In the genomic region with DNA sequence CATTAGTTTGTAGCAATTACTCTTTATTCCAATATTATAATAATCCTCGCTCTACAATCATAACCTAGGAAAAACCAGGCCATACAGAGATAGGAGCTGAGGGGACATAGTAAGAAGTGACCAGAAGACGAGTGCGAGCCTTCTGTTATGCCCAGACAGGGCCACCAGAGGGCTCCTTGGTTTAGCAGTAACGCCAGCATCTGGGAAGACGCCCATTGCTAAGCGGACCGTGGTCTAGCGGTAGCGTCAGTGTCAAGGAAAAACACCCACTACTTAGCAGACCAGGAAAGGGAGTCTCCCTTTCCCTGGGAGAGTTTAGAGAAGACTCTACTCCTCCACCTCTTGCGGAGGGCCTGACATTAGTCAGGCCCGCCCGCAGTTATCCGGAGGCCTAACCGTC, we compare ENCODE assay signal across 8 cellular contexts.
DNase-seq lines count a peak whose midpoint lies in the region; ATAC-seq and TF ChIP-seq lines count a peak whose summit lies in the region.
"Not testable (repeated sequence)": the region's sequence is repeated elsewhere in the genome, so short reads cannot be mapped to it uniquely, and the experiment has no call there.

No MANE protein-coding gene starts in this region.

- not testable (repeated sequence) for H2AFZ ChIP-seq in mammary epithelial cell (ENCODE audit: low read depth, low read length); trophoblast cell (ENCODE audit: insufficient read depth, low read length, poor library complexity)

- not testable (repeated sequence) for H3K14ac ChIP-seq in trophoblast cell (ENCODE audit: low read length)

- not testable (repeated sequence) for H3K36me3 ChIP-seq in A673 (ENCODE audit: insufficient read depth, low read length, poor library complexity, severe bottlenecking); Panc1 (ENCODE audit: control insufficient read depth, insufficient read depth, low read length); mammary epithelial cell (ENCODE audit: insufficient read depth, low read length); trophoblast cell (ENCODE audit: control insufficient read depth in 1 of 2, insufficient read depth in 2 of 2, low read length in 2 of 2)

- not testable (repeated sequence) for H2BK5ac ChIP-seq in trophoblast cell (ENCODE audit: low read depth, low read length, poor library complexity)

- H3K79me1 ChIP-seq in trophoblast cell (ENCODE audit: low read length) = not testable (repeated sequence)

- intact Hi-C loops in A673 (cut with micrococcal nuclease; ENCODE audit: unreplicated experiment); Panc1 (cut with micrococcal nuclease; ENCODE audit: unreplicated experiment): not testable (repeated sequence)
- intact Hi-C loops in activated CD4-positive, alpha-beta T cell treated with anti-CD3 and anti-CD28 coated beads for 36 hours (cut with DNase I, micrococcal nuclease) = loop anchor here in 1 of 2 experiments (2.0 kb wide), 1 partner anchor 90 kb away; no protein-coding TSS in a partner anchor
- intact Hi-C loops in mammary epithelial cell (cut with micrococcal nuclease) = loop anchor here (1.0 kb wide), 2 partner anchors 86 to 91 kb away; no protein-coding TSS in a partner anchor

- H3K4me3 Mint-ChIP-seq in activated CD4-positive, alpha-beta T cell treated with anti-CD3 and anti-CD28 coated beads for 36 hours; glutamatergic neuron (ENCODE audit: unreplicated experiment): not testable (repeated sequence)

- not testable (repeated sequence) for H3K27me3 Mint-ChIP-seq in activated CD4-positive, alpha-beta T cell treated with anti-CD3 and anti-CD28 coated beads for 36 hours; glutamatergic neuron (ENCODE audit: unreplicated experiment)

- POLR2A ChIA-PET in A673 (lab: Charles Lee; ENCODE audit: low non-redundant PET); Panc1 (lab: Charles Lee); activated CD4-positive, alpha-beta T cell treated with anti-CD3 and anti-CD28 coated beads for 36 hours (lab: Charles Lee): not testable (repeated sequence)

- BruUV-seq in A673 (replicated peaks; lab: Mats Ljungman, UMichigan); Panc1 (replicated peaks; lab: Mats Ljungman, UMichigan); mammary epithelial cell (replicated peaks; lab: Mats Ljungman, UMichigan): not testable (repeated sequence)

- not testable (repeated sequence) for H3K27me3 ChIP-seq in A673 (replicated peaks; ENCODE audit: insufficient read depth, low read depth, low read length, poor library complexity); Panc1 (ENCODE audit: control insufficient read depth, insufficient read depth, low read length); mammary epithelial cell (ENCODE audit: insufficient read depth, low read length); trophoblast cell (ENCODE audit: insufficient read depth, low read length)

- not testable (repeated sequence) for H3K9me3 ChIP-seq in A673 (ENCODE audit: low read depth, low read length, poor library complexity, severe bottlenecking); Panc1 (ENCODE audit: control insufficient read depth, insufficient read depth, low read depth, low read length); mammary epithelial cell (replicated peaks; ENCODE audit: insufficient read depth, low read length); trophoblast cell (ENCODE audit: insufficient read depth, low read depth, low read length)

- not testable (repeated sequence) for H4K91ac ChIP-seq in trophoblast cell (ENCODE audit: low read depth, low read length)

- ATAC-seq in Panc1; activated CD4-positive, alpha-beta T cell treated with anti-CD3 and anti-CD28 coated beads for 36 hours: not testable (repeated sequence)

- H3K23ac ChIP-seq in trophoblast cell (ENCODE audit: low read length) = not testable (repeated sequence)

- not testable (repeated sequence) for H3K18ac ChIP-seq in trophoblast cell (ENCODE audit: low read length)

- not testable (repeated sequence) for H3K9me3 Mint-ChIP-seq in activated CD4-positive, alpha-beta T cell treated with anti-CD3 and anti-CD28 coated beads for 36 hours (ENCODE audit: low read depth); glutamatergic neuron (ENCODE audit: unreplicated experiment)

- not testable (repeated sequence) for H3K27ac Mint-ChIP-seq in activated CD4-positive, alpha-beta T cell treated with anti-CD3 and anti-CD28 coated beads for 36 hours; glutamatergic neuron (ENCODE audit: unreplicated experiment)

- not testable (repeated sequence) for H4K8ac ChIP-seq in trophoblast cell (ENCODE audit: low read depth, low read length)

- H3K9ac ChIP-seq in mammary epithelial cell (ENCODE audit: insufficient read depth, low read length); trophoblast cell (ENCODE audit: low read length): not testable (repeated sequence)

- not testable (repeated sequence) for H4K12ac ChIP-seq in trophoblast cell (ENCODE audit: low read depth, low read length)

- not testable (repeated sequence) for H3K4me2 ChIP-seq in mammary epithelial cell (ENCODE audit: insufficient read depth, low read depth, low read length); trophoblast cell (ENCODE audit: low read length)

- dilution Hi-C loops in mammary epithelial cell (cut with HindIII; ENCODE audit: low sequenced_read_pairs) = not testable (repeated sequence)

- not testable (repeated sequence) for H2BK12ac ChIP-seq in trophoblast cell (ENCODE audit: low read length)

- H3K4me1 ChIP-seq in A673 (ENCODE audit: insufficient read depth, low read length, poor library complexity, severe bottlenecking); Panc1 (ENCODE audit: control insufficient read depth, insufficient read depth, low read length); mammary epithelial cell (ENCODE audit: insufficient read depth, low read length); trophoblast cell (ENCODE audit: control insufficient read depth in 1 of 2, insufficient read depth in 2 of 2, low read length in 2 of 2): not testable (repeated sequence)

- H2AK5ac ChIP-seq in trophoblast cell (ENCODE audit: low read length) = not testable (repeated sequence)

- H2BK120ac ChIP-seq in trophoblast cell (ENCODE audit: insufficient read depth, low read length, poor library complexity) = not testable (repeated sequence)

- not testable (repeated sequence) for H3K4ac ChIP-seq in trophoblast cell (ENCODE audit: low read depth, low read length)

- not testable (repeated sequence) for H3K79me2 ChIP-seq in mammary epithelial cell (ENCODE audit: insufficient read depth, low read length); trophoblast cell (ENCODE audit: control insufficient read depth, insufficient read depth, low read length, poor library complexity)

- H3K27ac ChIP-seq in A673 (ENCODE audit: low read depth, low read length, poor library complexity, severe bottlenecking); Panc1 (ENCODE audit: low read length); mammary epithelial cell (ENCODE audit: insufficient read depth, low read depth, low read length); trophoblast cell (ENCODE audit: low read depth, low read length): not testable (repeated sequence)

- 74% methylated on average over 14 of the region's 14 CpGs for WGBS in mammary epithelial cell (ENCODE audit: low coverage, missing lambda C conversion rate)
- no CpG with 5 or more reads among the region's 14 CpGs for WGBS in trophoblast cell (ENCODE audit: extremely low coverage, insufficient coverage, insufficient read length)

- DNase-seq in A673 (ENCODE audit: low spot score) = peak; percentile 17
- peak; percentile 30 for DNase-seq in NAMALWA (ENCODE audit: low spot score)
- DNase-seq in Panc1 (ENCODE audit: low read depth, low spot score); mammary epithelial cell: not testable (repeated sequence)
- DNase-seq in activated CD4-positive, alpha-beta T cell treated with anti-CD3 and anti-CD28 coated beads for 36 hours = peak; percentile 20
- DNase-seq in glutamatergic neuron = peak; percentile 15
- peak; percentile 45 to 68 for DNase-seq in trophoblast cell

- H3K36me3 Mint-ChIP-seq in activated CD4-positive, alpha-beta T cell treated with anti-CD3 and anti-CD28 coated beads for 36 hours (ENCODE audit: low read depth); glutamatergic neuron (ENCODE audit: unreplicated experiment): not testable (repeated sequence)

- TF ChIP-seq CTCF in A673 (conservative IDR thresholded peaks at IDR 0.05; ENCODE audit: low read depth, low read length) = 0 out of 2 replicates have a peak, but pooled peaks have one; percentile 29
- 0 out of 3 replicates have a peak, but pooled peaks have one; percentile 13 for TF ChIP-seq CTCF in GM12872 (IDR thresholded peaks at IDR 0.05; ENCODE audit: insufficient read depth, low read depth, low read length)
- TF ChIP-seq CTCF in Panc1 (IDR thresholded peaks at IDR 0.05) = peak; percentile 54
- TF ChIP-seq CTCF in mammary epithelial cell (conservative IDR thresholded peaks at IDR 0.05 in 1 of 2, IDR thresholded peaks at IDR 0.05 in 1 of 2; ENCODE audit: extremely low read depth in 1 of 2, insufficient read depth in 1 of 2, low read depth in 1 of 2, low read length in 2 of 2) = peak; percentile 7 to 36
- not testable (repeated sequence) for TF ChIP-seq CTCF in glutamatergic neuron (IDR thresholded peaks at IDR 0.05; ENCODE audit: partially characterized antibody, unreplicated experiment)

- H3K4me1 Mint-ChIP-seq in activated CD4-positive, alpha-beta T cell treated with anti-CD3 and anti-CD28 coated beads for 36 hours; glutamatergic neuron (ENCODE audit: low read depth, unreplicated experiment): not testable (repeated sequence)

- not testable (repeated sequence) for H3K4me3 ChIP-seq in A673 (ENCODE audit: low read depth, low read length, poor library complexity, severe bottlenecking); Panc1 (ENCODE audit: low read depth in 2 of 2, low read length in 2 of 2); mammary epithelial cell (replicated peaks in 1 of 3; ENCODE audit: insufficient read depth in 1 of 3, low read depth in 2 of 3, low read length in 3 of 3); trophoblast cell (ENCODE audit: low read depth, low read length)

- CTCF ChIA-PET in A673 (lab: Charles Lee); Panc1 (lab: Charles Lee); activated CD4-positive, alpha-beta T cell treated with anti-CD3 and anti-CD28 coated beads for 36 hours (lab: Charles Lee); mammary epithelial cell (lab: Charles Lee; ENCODE audit: low non-redundant PET): not testable (repeated sequence)

- in situ Hi-C loops in Panc1 (cut with HindIII; ENCODE audit: low pct_unique_long_range_greater_than_20kb, low sequenced_read_pairs); mammary epithelial cell (cut with MboI; ENCODE audit: low sequenced_read_pairs in 2 of 2): not testable (repeated sequence)

- not testable (repeated sequence) for H4K20me1 ChIP-seq in mammary epithelial cell (ENCODE audit: insufficient read depth, low read length)
